In the genomic region with DNA sequence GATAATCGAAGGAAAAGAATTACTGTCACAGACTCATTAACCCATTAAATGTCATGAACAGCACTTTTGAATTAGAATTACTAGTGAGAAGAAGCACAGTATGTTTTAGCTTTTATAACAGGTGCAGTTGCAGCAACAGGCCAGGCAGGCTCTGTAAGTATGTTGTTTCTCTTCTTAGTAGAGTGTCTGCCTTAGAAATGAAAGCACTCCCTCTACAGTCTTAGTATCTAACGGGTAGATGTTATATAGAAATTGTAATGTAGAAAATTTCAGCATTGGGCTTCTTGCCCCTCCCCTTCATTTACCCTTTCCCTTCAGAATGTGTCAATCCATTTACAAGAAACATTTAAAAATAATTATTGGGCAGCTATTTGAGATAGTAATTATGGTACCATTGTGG, we compare ENCODE assay signal across 16 cellular contexts. TPM values are rescaled to one million over a fixed set of nuclear protein-coding genes. Genes with fewer than 3 reads are reported as not detected.
DNase-seq lines count a peak whose midpoint lies in the region; ATAC-seq, FAIRE-seq and TF ChIP-seq lines count a peak whose summit lies in the region.
"Had no signal": no experiment of that assay in that cellular context is flagged by ENCODE, and none has a peak within 500 bp of the region (broad histone marks: within the 10 kb centered on the region; RNA-seq: fewer than 3 reads in every experiment).

No MANE protein-coding gene starts in this region.

- H3K9me3 ChIP-seq in OCI-LY7 (ENCODE audit: low read length) (no peaks in the 10 kb centered on the region), pancreas (no peaks in the 10 kb centered on the region)
- H3K9me3 ChIP-seq: esophagus squamous epithelium, testis had no signal

- no peak overlapping the region for H2AFZ ChIP-seq in OCI-LY7 (ENCODE audit: low read length)

- POLR2A ChIA-PET in OCI-LY7 (lab: Charles Lee) = interaction anchor here (0.6 to 1.7 kb wide), 6 partner anchors 9 to 351 kb away, joined by 3 to 6 read pairs (median 4); no protein-coding TSS in a partner anchor

- H3K9me2 ChIP-seq in OCI-LY7 (ENCODE audit: insufficient read depth, low read length) = no peaks in the 10 kb centered on the region

- peak; percentile 24; the same call in 1 of the 2 replicates for TF ChIP-seq CTCF in OCI-LY7 (conservative IDR thresholded peaks at IDR 0.05; ENCODE audit: low read length)
- peak; percentile 13 for TF ChIP-seq CTCF in epithelial cell of proximal tubule (conservative IDR thresholded peaks at IDR 0.05; ENCODE audit: low read depth, low read length)
- TF ChIP-seq CTCF in pancreas (IDR thresholded peaks at IDR 0.05) = no peak

- H3K4me3 ChIP-seq in OCI-LY7 (ENCODE audit: low read depth, low read length, poor library complexity, severe bottlenecking) = no peak overlapping the region
- H3K4me3 ChIP-seq in epithelial cell of proximal tubule (ENCODE audit: low read depth, low read length) = no peak overlapping the region
- H3K4me3 ChIP-seq in pancreas = no peak overlapping the region
- H3K4me3 ChIP-seq: esophagus squamous epithelium, skin epidermis, testis had no signal

- H3K4me2 ChIP-seq in OCI-LY7 (ENCODE audit: low read length) = no peak overlapping the region

- WGBS in pancreas, 2 donors = 55 to 60% methylated on average over 2 of the region's 2 CpGs

- no peaks in the 10 kb centered on the region for H4K20me1 ChIP-seq in OCI-LY7 (ENCODE audit: insufficient read depth, low read length)

- peak in 1 of 4 donors; percentile 19 for ATAC-seq in pancreas
- ATAC-seq in GM21723 (IDR thresholded peaks at IDR 0.05; ENCODE audit: unreplicated experiment) = no peak
- ATAC-seq: natural killer cell treated with Interleukin-12 subunit alpha and Interleukin-12 subunit beta and Interleukin-15 and Interleukin-18, amount 100 ng/mL, for 72 hours had no signal

- no peaks in the 10 kb centered on the region for H3K27me3 ChIP-seq in pancreas
- H3K27me3 ChIP-seq: esophagus squamous epithelium, testis had no signal

- peak; percentile 62 for FAIRE-seq in H54 (lab: Jason Lieb, UNC)
- FAIRE-seq in pancreas (lab: Jason Lieb, UNC) = peak; percentile 29
- FAIRE-seq: keratinocyte had no signal

- H3K79me2 ChIP-seq in OCI-LY7 (ENCODE audit: insufficient read depth, low read depth, low read length) = no peaks in the 10 kb centered on the region

- TF ChIP-seq POLR2A in H54 (IDR thresholded peaks at IDR 0.05; ENCODE audit: low read depth, low read length) = no peak

- DNase-seq in H54 (ENCODE audit: insufficient read length, low spot score) (no peak), OCI-LY7 (ENCODE audit: low spot score) (peak; percentile 24), epithelial cell of proximal tubule (ENCODE audit: low read depth) (no peak), pancreas (no peak), NCI-H748 (lab: John Stamatoyannopoulos, UW; ENCODE audit: unreplicated experiment) (no peak), A172 (ENCODE audit: low spot score) (no peak)
- DNase-seq: activated CD4-positive, CD25-positive, alpha-beta regulatory T cell treated with anti-CD3 and anti-CD28 coated beads, Interleukin-2, amount 50 U/mL, for 72 hours; activated T-cell treated with anti-CD3 and anti-CD28 coated beads, Interleukin-2, amount 50 U/mL, for 48 hours; esophagus squamous epithelium; NCI-H345; SIG-M5; testis had no signal

- H3K4me1 ChIP-seq in OCI-LY7 (ENCODE audit: insufficient read depth, low read length, poor library complexity, severe bottlenecking) (no peaks in the 10 kb centered on the region), pancreas (no peaks in the 10 kb centered on the region)
- H3K4me1 ChIP-seq: esophagus squamous epithelium, testis had no signal

- H3K27ac ChIP-seq in OCI-LY7 (ENCODE audit: low read depth, low read length, poor library complexity, severe bottlenecking) (no peak overlapping the region), pancreas (no peak overlapping the region)
- H3K27ac ChIP-seq: esophagus squamous epithelium, skin epidermis, testis had no signal

- peaks cover 53% of the 10 kb centered on the region for H3K36me3 ChIP-seq in OCI-LY7 (ENCODE audit: insufficient read depth, low read length)
- peaks cover 5 to 39% (median 14%) of the 10 kb centered on the region in 3 donors for H3K36me3 ChIP-seq in pancreas

- intact Hi-C loops in OCI-LY7 (cut with micrococcal nuclease; ENCODE audit: unreplicated experiment) (no loop called here), pancreas (cut with DNase I) (no loop called here)

- CTCF ChIA-PET in OCI-LY7 (lab: Charles Lee; ENCODE audit: unreplicated experiment) = no interaction called here

- BruUV-seq in OCI-LY7 (replicated peaks; lab: Mats Ljungman, UMichigan) = no TSS peak

RNA-seq across cellular contexts. Expression of gene KIAA1549L, which starts 31.3 kb away (rescaled TPM):
- 24.5 and 30.0 TPM in 2 replicates for total RNA-seq in OCI-LY7 (2014; rRNA removed; shearing (Covaris generic))
- total RNA-seq in OCI-LY7 (2022) (36.6 and 37.3 TPM in 2 replicates), epithelial cell of proximal tubule (8.1 and 12.1 TPM in 2 replicates), pancreas (1 to 10 TPM in 2 of 6 donors, under 1 TPM in 4; 0.16 to 1.6 (median 0.65) TPM)
- polyA plus RNA-seq in pancreas = 1 to 10 TPM in 1 of 2 donors, under 1 TPM in 1; 0.27 to 1.0 TPM
- 10.0 and 10.1 TPM in 2 replicates for total RNA-seq in A172 (2014; rRNA removed; shearing (Covaris generic))
- total RNA-seq: natural killer cell treated with Interleukin-12 subunit alpha and Interleukin-12 subunit beta and Interleukin-15 and Interleukin-18, amount 100 ng/mL, for 72 hours had no signal

Comparison
In these comparisons a context has a peak if more than half of its experiments do, and no peak if none do; other contexts are left out.
1. CTCF ChIP-seq: peak in OCI-LY7 (single experiment) and epithelial cell of proximal tubule (single experiment); none in pancreas (0 of 4).